ENCODE assay signal across 9 cellular contexts in the genomic region with DNA sequence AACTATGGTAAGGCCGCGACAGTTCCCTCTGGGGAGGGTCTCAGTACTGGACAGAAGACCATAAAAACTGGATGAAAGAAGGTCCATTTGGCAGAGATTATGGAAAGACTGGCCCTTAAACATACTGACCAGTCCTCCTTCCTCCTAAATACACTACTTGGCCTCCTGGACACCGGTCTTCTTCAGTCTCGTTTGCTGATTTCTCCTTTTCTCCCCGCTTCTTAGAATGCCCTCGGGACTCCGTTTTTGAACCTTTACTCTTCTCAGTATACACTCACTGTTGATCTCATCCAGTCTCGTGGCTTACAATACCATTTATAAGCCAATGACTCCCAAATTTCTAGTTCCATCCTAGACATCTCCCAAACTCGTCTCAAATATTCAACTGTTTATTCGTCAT. TPM values are rescaled to one million over a fixed set of nuclear protein-coding genes. Genes with fewer than 3 reads are reported as not detected.
DNase-seq lines count a peak whose midpoint lies in the region; ATAC-seq and TF ChIP-seq lines count a peak whose summit lies in the region.
"Had no signal": no experiment of that assay in that cellular context is flagged by ENCODE, and none has a peak within 500 bp of the region (broad histone marks: within the 10 kb centered on the region; RNA-seq: fewer than 3 reads in every experiment).

No MANE protein-coding gene starts in this region.

- H2AFZ ChIP-seq in mammary epithelial cell (ENCODE audit: low read depth, low read length) = peak overlapping the region; percentile 97

- H3K27ac ChIP-seq in AG04450 (ENCODE audit: low read depth, low read length) (peak overlapping the region; percentile 80), HUES48 (ENCODE audit: low read depth, low read length) (no peak overlapping the region), mammary epithelial cell (ENCODE audit: insufficient read depth, low read depth, low read length) (peak overlapping the region; percentile 85)

- peaks cover 31% of the 10 kb centered on the region for H3K36me3 ChIP-seq in HUES48 (ENCODE audit: control insufficient read depth, insufficient read depth, low read length)
- peaks cover 11% of the 10 kb centered on the region for H3K36me3 ChIP-seq in mammary epithelial cell (ENCODE audit: insufficient read depth, low read length)

- peaks cover 23% of the 10 kb centered on the region for H3K36me3 Mint-ChIP-seq in mesothelial cell of epicardium

- dilution Hi-C loops in mammary epithelial cell (cut with HindIII; ENCODE audit: low sequenced_read_pairs) = no loop called here

- H3K4me1 ChIP-seq in HUES48 (ENCODE audit: control insufficient read depth, insufficient read depth, low read length) (0 out of 2 replicates have a peak, but pooled peaks cover 4% of the 10 kb centered on the region), mammary epithelial cell (ENCODE audit: insufficient read depth, low read length) (peaks cover 22% of the 10 kb centered on the region)

- peaks cover 21% of the 10 kb centered on the region for H3K4me1 Mint-ChIP-seq in mesothelial cell of epicardium

- no peaks in the 10 kb centered on the region for H3K9me3 ChIP-seq in AG04450 (ENCODE audit: control insufficient read depth, insufficient read depth, low read length)
- no peaks in the 10 kb centered on the region for H3K9me3 ChIP-seq in HUES48 (ENCODE audit: control insufficient read depth, insufficient read depth, low read length)
- no peaks in the 10 kb centered on the region for H3K9me3 ChIP-seq in mammary epithelial cell (replicated peaks; ENCODE audit: insufficient read depth, low read length)

- intact Hi-C loops in mammary epithelial cell (cut with micrococcal nuclease) = loop anchor here (1.0 to 10.0 kb wide), 3 partner anchors 26 to 241 kb away; partner anchors contain the start of gene TDRKH

- H3K9ac ChIP-seq in HUES48 (ENCODE audit: low read depth, low read length) (peak overlapping the region; percentile 91; the same call in 1 of the 2 replicates), mammary epithelial cell (ENCODE audit: insufficient read depth, low read length) (peak overlapping the region; percentile 95)

- DNase-seq in AG04450 (ENCODE audit: low read depth, low spot score) = no peak
- DNase-seq in mammary epithelial cell = no peak
- DNase-seq in mesothelial cell of epicardium (ENCODE audit: low spot score in 2 of 2, unreplicated experiment in 2 of 2) = no peak
- DNase-seq in NCI-H748 treated with DMSO at 0.1 percent for 48 hours (lab: John Stamatoyannopoulos, UW) = no peak
- DNase-seq in HCEC 1CT = no peak

- WGBS in mammary epithelial cell (ENCODE audit: low coverage, missing lambda C conversion rate) = 25% methylated on average over 10 of the region's 10 CpGs

- in situ Hi-C loops in mammary epithelial cell (cut with MboI; ENCODE audit: low sequenced_read_pairs in 2 of 2) = no loop called here

- H3K27me3 ChIP-seq in AG04450 (ENCODE audit: control insufficient read depth, insufficient read depth, low read length) (peaks cover 2% of the 10 kb centered on the region), HUES48 (ENCODE audit: control insufficient read depth, insufficient read depth, low read length) (no peaks in the 10 kb centered on the region), mammary epithelial cell (ENCODE audit: insufficient read depth, low read length) (no peaks in the 10 kb centered on the region)

- no TSS peak for BruUV-seq in mammary epithelial cell (replicated peaks; lab: Mats Ljungman, UMichigan)

- H3K27ac Mint-ChIP-seq in mesothelial cell of epicardium = peak overlapping the region; percentile 91

- POLR2A ChIA-PET in AG04450 (lab: Yijun Ruan, JAX) = no interaction called here

- peaks cover 22% of the 10 kb centered on the region for H3K79me2 ChIP-seq in mammary epithelial cell (ENCODE audit: insufficient read depth, low read length)

- H3K4me3 ChIP-seq in AG04450 (ENCODE audit: low read depth, low read length) (peak overlapping the region; percentile 93), HUES48 (ENCODE audit: low read depth, low read length) (peak overlapping the region; percentile 95), mammary epithelial cell (replicated peaks in 1 of 3; ENCODE audit: insufficient read depth in 1 of 3, low read depth in 2 of 3, low read length in 3 of 3) (peak overlapping the region; percentile 86 to 93 (median 89))

- no peaks in the 10 kb centered on the region for H3K9me3 Mint-ChIP-seq in mesothelial cell of epicardium

- ATAC-seq in HG03354 (IDR thresholded peaks at IDR 0.05; ENCODE audit: poor library complexity, severe bottlenecking, unreplicated experiment) (no peak), GM21576 (IDR thresholded peaks at IDR 0.05; ENCODE audit: unreplicated experiment) (no peak)

- TF ChIP-seq CTCF in AG04450 (IDR thresholded peaks at IDR 0.05; ENCODE audit: low read depth, low read length) (no peak), mammary epithelial cell (conservative IDR thresholded peaks at IDR 0.05 in 1 of 2, IDR thresholded peaks at IDR 0.05 in 1 of 2; ENCODE audit: extremely low read depth in 1 of 2, insufficient read depth in 1 of 2, low read depth in 1 of 2, low read length in 2 of 2) (no peak), mesothelial cell of epicardium (IDR thresholded peaks at IDR 0.05; ENCODE audit: unreplicated experiment) (no peak)

- H3K4me2 ChIP-seq in mammary epithelial cell (ENCODE audit: insufficient read depth, low read depth, low read length) = peak overlapping the region; percentile 96

- H3K27me3 Mint-ChIP-seq in mesothelial cell of epicardium (ENCODE audit: low read depth) = no peaks in the 10 kb centered on the region

- CTCF ChIA-PET in AG04450 (lab: Charles Lee) (interaction anchor here (1.0 to 1.4 kb wide), 3 partner anchors 25 to 237 kb away, joined by 3 to 5 read pairs (median 4); no protein-coding TSS in a partner anchor), mammary epithelial cell (lab: Charles Lee; ENCODE audit: low non-redundant PET) (no interaction called here)

- H3K4me3 Mint-ChIP-seq in mesothelial cell of epicardium = peak overlapping the region; percentile 82

- no peaks in the 10 kb centered on the region for H4K20me1 ChIP-seq in mammary epithelial cell (ENCODE audit: insufficient read depth, low read length)

RNA-seq across cellular contexts. Expression of gene MRPL9, which starts 0.7 kb away (rescaled TPM):
- 93.4 and 98.6 TPM in 2 replicates for polyA plus RNA-seq in AG04450 (2011; rRNA removed)
- polyA minus RNA-seq in AG04450 (2011; rRNA and poly(A)+ RNA removed) = 51.6 and 67.1 TPM in 2 replicates
- total RNA-seq in mammary epithelial cell = 10 to 100 TPM; 47.5 to 77.4 TPM
- 63.5 TPM for polyA plus RNA-seq in mammary epithelial cell
- polyA minus RNA-seq in mammary epithelial cell = 237 TPM
- total RNA-seq in mesothelial cell of epicardium = 70.6 to 73.1 TPM (median 72.0 TPM) in 3 replicates

RNA-seq across cellular contexts. Expression of gene TDRKH, which starts 26.3 kb away (rescaled TPM):
- polyA plus RNA-seq in AG04450 (2011; rRNA removed) (0.91 and 1.0 TPM in 2 replicates), mammary epithelial cell (6.7 TPM)
- 0.51 and 1.1 TPM in 2 replicates for polyA minus RNA-seq in AG04450 (2011; rRNA and poly(A)+ RNA removed)
- total RNA-seq in mammary epithelial cell (1 to 10 TPM; 3.0 to 9.3 TPM), mesothelial cell of epicardium (8.2 to 9.9 TPM (median 8.4 TPM) in 3 replicates)
- polyA minus RNA-seq in mammary epithelial cell = 6.8 TPM

RNA-seq across cellular contexts. Expression of gene LINGO4, which starts 41.2 kb away (rescaled TPM):
- polyA plus RNA-seq in AG04450 (2011; rRNA removed) = not detected in 2 replicates
- polyA minus RNA-seq in AG04450 (2011; rRNA and poly(A)+ RNA removed) = not detected in 2 replicates
- total RNA-seq in mammary epithelial cell = not detected
- polyA plus RNA-seq in mammary epithelial cell = not detected
- polyA minus RNA-seq in mammary epithelial cell = not detected
- total RNA-seq in mesothelial cell of epicardium = not detected in 3 replicates

RNA-seq across cellular contexts. Expression of gene RIIAD1, which starts 42.7 kb away (rescaled TPM):
- polyA plus RNA-seq in AG04450 (2011; rRNA removed) (not detected in 2 replicates), mammary epithelial cell (not detected)
- polyA minus RNA-seq in AG04450 (2011; rRNA and poly(A)+ RNA removed) = not detected in 2 replicates
- total RNA-seq in mammary epithelial cell (not detected), mesothelial cell of epicardium (not detected in 3 replicates)
- not detected for polyA minus RNA-seq in mammary epithelial cell
- total RNA-seq: renal cortical epithelial cell had no signal

RNA-seq across cellular contexts. Expression of gene CELF3, which starts 47.4 kb away (rescaled TPM):
- not detected in 2 replicates for polyA plus RNA-seq in AG04450 (2011; rRNA removed)
- not detected in 2 replicates for polyA minus RNA-seq in AG04450 (2011; rRNA and poly(A)+ RNA removed)
- total RNA-seq in mammary epithelial cell = not detected
- polyA plus RNA-seq in mammary epithelial cell = not detected
- polyA minus RNA-seq in mammary epithelial cell = not detected
- 0.88 to 1.2 TPM (median 1.1 TPM) in 3 replicates for total RNA-seq in mesothelial cell of epicardium
- total RNA-seq: renal cortical epithelial cell had no signal
